ENCODE assay signal across 17 cellular contexts in genomic region chr1:241702436-241702835, GRCh38. TPM values are rescaled to one million over a fixed set of nuclear protein-coding genes. Genes with fewer than 3 reads are reported as not detected.
DNase-seq lines count a peak whose midpoint lies in the region; ATAC-seq and TF ChIP-seq lines count a peak whose summit lies in the region.
"Had no signal": no experiment of that assay in that cellular context is flagged by ENCODE, and none has a peak within 500 bp of the region (broad histone marks: within the 10 kb centered on the region; RNA-seq: fewer than 3 reads in every experiment).

No MANE protein-coding gene starts in this region.

- TF ChIP-seq CTCF in left lung (IDR thresholded peaks at IDR 0.05), result no peak

- H2AFZ ChIP-seq in ACC112 (ENCODE audit: low read length, unreplicated experiment), result no peak overlapping the region

- H3K79me2 ChIP-seq in ACC112 (ENCODE audit: control insufficient read depth, insufficient read depth, low read length, unreplicated experiment), result no peaks in the 10 kb centered on the region

- DNase-seq in HPDE6-E6E7 (ENCODE audit: extremely low spot score) (peak; percentile 44), amniotic stem cell (lab: John Stamatoyannopoulos, UW) (peak; percentile 34), iris pigment epithelial cell (ENCODE audit: low read depth) (peak; percentile 87), KG1 (lab: John Stamatoyannopoulos, UW) (no peak), left lung (no peak)
- DNase-seq: ACHN; activated CD4-positive, alpha-beta T cell treated with anti-CD3 and anti-CD28 coated beads, Interleukin-2, amount 50 U/mL, for 48 hours; Caco-2; cortex of kidney; lower lobe of right lung; NCI-H1105; testis had no signal

- peaks cover 43% of the 10 kb centered on the region for H3K4me1 ChIP-seq in ACC112 (ENCODE audit: control insufficient read depth, insufficient read depth, low read length, unreplicated experiment)
- no peaks in the 10 kb centered on the region for H3K4me1 ChIP-seq in left lung
- H3K4me1 ChIP-seq: Caco-2, lower lobe of right lung, testis had no signal

- ATAC-seq in HG03025 (IDR thresholded peaks at IDR 0.05; ENCODE audit: low FRiP score, unreplicated experiment) (no peak), HG03571 (IDR thresholded peaks at IDR 0.05; ENCODE audit: unreplicated experiment) (no peak), left lung (no peak)
- ATAC-seq: lower lobe of right lung had no signal

- intact Hi-C loops in left lung (cut with DNase I), result no loop called here

- H3K27me3 ChIP-seq in ACC112 (ENCODE audit: insufficient read depth, low read length) (no peaks in the 10 kb centered on the region), left lung (no peaks in the 10 kb centered on the region)
- H3K27me3 ChIP-seq: SJSA1, testis had no signal

- H3K36me3 ChIP-seq in ACC112 (ENCODE audit: insufficient read depth, low read length) (no peaks in the 10 kb centered on the region), left lung (no peaks in the 10 kb centered on the region)
- H3K36me3 ChIP-seq: lower lobe of right lung, SJSA1 had no signal

- peak overlapping the region; percentile 84 for H3K27ac ChIP-seq in ACC112 (ENCODE audit: low read depth, low read length)
- no peak overlapping the region for H3K27ac ChIP-seq in left lung
- H3K27ac ChIP-seq: lower lobe of right lung, SJSA1, testis had no signal

- H3K4me3 ChIP-seq in ACC112 (ENCODE audit: low read depth, low read length) (peak overlapping the region; percentile 3), left lung (no peak overlapping the region)
- H3K4me3 ChIP-seq: lower lobe of right lung, SJSA1, testis had no signal

- no peaks in the 10 kb centered on the region for H3K9me3 ChIP-seq in left lung
- H3K9me3 ChIP-seq: lower lobe of right lung, testis had no signal

RNA-seq across cellular contexts. Expression of gene WDR64, which starts 50.4 kb away (rescaled TPM):
- total RNA-seq in left lung, result not detected
- total RNA-seq: Caco-2, lower lobe of right lung, pulmonary artery endothelial cell had no signal

Comparison
In these comparisons a context has a peak if more than half of its experiments do, and no peak if none do; other contexts are left out.
1. DNase-seq: peak in HPDE6-E6E7 (single experiment), amniotic stem cell (single experiment) and iris pigment epithelial cell (single experiment); none in KG1 (single experiment) and left lung (0 of 2).